Comparison of ENCODE assay signal across 20 cellular contexts in the genomic region with DNA sequence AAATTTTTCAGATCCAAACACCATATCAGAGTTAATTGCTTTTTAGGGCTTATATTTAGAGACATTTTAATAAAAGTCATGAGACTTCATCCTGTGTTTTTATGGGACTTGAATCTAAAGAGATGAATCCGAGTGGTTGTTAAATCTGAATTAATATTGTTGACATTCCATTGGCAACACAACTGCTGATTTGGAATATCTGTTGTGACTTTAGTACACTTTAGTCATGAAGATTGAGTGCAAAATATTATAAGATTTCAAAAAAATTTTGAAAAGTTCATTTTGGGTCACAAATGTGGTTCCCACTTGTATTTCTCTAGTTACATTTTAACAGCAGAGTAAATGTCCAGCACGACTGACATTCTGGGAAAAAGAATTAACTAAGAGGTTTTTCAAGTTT.
DNase-seq lines count a peak whose midpoint lies in the region; ATAC-seq, FAIRE-seq and TF ChIP-seq lines count a peak whose summit lies in the region.
"Had no signal": no experiment of that assay in that cellular context is flagged by ENCODE, and none has a peak within 500 bp of the region (broad histone marks: within the 10 kb centered on the region; RNA-seq: fewer than 3 reads in every experiment).

No MANE protein-coding gene starts in this region.

- no peak for ATAC-seq in HG03025 (IDR thresholded peaks at IDR 0.05; ENCODE audit: low FRiP score, unreplicated experiment)
- ATAC-seq: CD8-positive, alpha-beta T cell had no signal

- DNase-seq in GM04503 (ENCODE audit: low read depth) (peak; percentile 54), fibroblast of villous mesenchyme (ENCODE audit: low read depth) (peak; percentile 22), NCI-H187 (lab: John Stamatoyannopoulos, UW) (no peak)
- DNase-seq in stimulated activated CD4-positive, alpha-beta T cell treated with anti-CD3 and anti-CD28 coated beads, Interleukin-4, amount 100 ng/mL, for 24 hours = no peak
- DNase-seq: 8988T; ACHN; AML-193; Caco-2; Calu3; CD4-positive, alpha-beta T cell; CD8-positive, alpha-beta T cell; DMS79 treated with DMSO at 0.1 percent for 48 hours; GF-D8 had no signal

- H3K4me3 ChIP-seq in fibroblast of villous mesenchyme (ENCODE audit: low read depth, low read length) = no peak overlapping the region
- H3K4me3 ChIP-seq: BLaER1 treated with 17β-estradiol and CSF1 and Interleukin-3, amounts not matched to agents 10 nM and 100 nM had no signal

- TF ChIP-seq CTCF in fibroblast of villous mesenchyme (IDR thresholded peaks at IDR 0.05; ENCODE audit: insufficient read depth, low read depth, low read length) = no peak

- peak; percentile 97 for FAIRE-seq in endometrium (lab: Jason Lieb, UNC)
- FAIRE-seq: A204.1, D721Med, GM12891, GM19239 had no signal

Comparison
In these comparisons a context has a peak if more than half of its experiments do, and no peak if none do; other contexts are left out.
1. DNase-seq: peak in GM04503 (single experiment) and fibroblast of villous mesenchyme (single experiment); none in stimulated activated CD4-positive, alpha-beta T cell treated with anti-CD3 and anti-CD28 coated beads, Interleukin-4, amount 100 ng/mL, for 24 hours (single experiment) and NCI-H187 (0 of 2).